ENCODE assay signal across 28 cellular contexts in the genomic region with DNA sequence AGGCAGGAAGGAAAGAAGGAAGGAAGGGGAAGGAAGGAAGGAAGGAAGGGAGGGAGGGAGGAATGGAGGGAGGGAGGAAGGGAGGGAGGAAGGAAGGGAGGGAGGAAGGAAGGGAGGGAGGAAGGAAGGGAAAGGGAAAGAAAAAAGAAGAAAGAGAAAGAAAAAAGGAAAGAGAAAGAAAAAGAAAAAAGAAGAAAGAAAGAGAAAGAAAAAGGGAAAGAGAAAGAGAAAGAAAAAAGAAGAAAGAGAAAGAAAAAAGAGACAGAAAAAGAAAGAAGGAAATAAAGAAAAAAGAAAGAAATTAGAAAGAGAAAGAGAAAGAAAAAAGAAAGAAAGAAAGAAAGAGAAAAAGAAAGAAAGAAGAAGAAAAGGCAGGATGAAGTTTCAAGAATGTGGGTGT.
"Had no signal": no experiment of that assay in that cellular context is flagged by ENCODE, and none has a peak within 500 bp of the region (broad histone marks: within the 10 kb centered on the region; RNA-seq: fewer than 3 reads in every experiment).

No MANE protein-coding gene starts in this region.

- H3K27ac ChIP-seq: colonic mucosa, coronary artery, dorsolateral prefrontal cortex, epithelial cell of prostate, esophagus muscularis mucosa, esophagus squamous epithelium, foreskin keratinocyte, gastrocnemius medialis, gastroesophageal sphincter, heart left ventricle, heart right ventricle had no signal

- H3K27ac Mint-ChIP-seq: dendritic cell treated with granulocyte-macrophage colony-stimulating factor and Interleukin-4, amounts not matched to agents 40 ng/mL and 50 ng/mL, for 4 days; effector memory CD8-positive, alpha-beta T cell; endodermal cell had no signal

- H3K4me3 ChIP-seq: colonic mucosa, coronary artery, dorsolateral prefrontal cortex, esophagus muscularis mucosa, esophagus squamous epithelium, gastrocnemius medialis, gastroesophageal sphincter, heart left ventricle, heart right ventricle had no signal

- H3K4me1 ChIP-seq: colonic mucosa, esophagus muscularis mucosa, esophagus squamous epithelium, foreskin keratinocyte, gastrocnemius medialis, gastroesophageal sphincter, heart left ventricle, heart right ventricle had no signal

- FAIRE-seq: colon, endometrium, frontal cortex had no signal

- H3K9me3 Mint-ChIP-seq: dendritic cell treated with granulocyte-macrophage colony-stimulating factor and Interleukin-4, amounts not matched to agents 40 ng/mL and 50 ng/mL, for 4 days; effector memory CD8-positive, alpha-beta T cell had no signal

- H3K4me3 Mint-ChIP-seq: dendritic cell treated with granulocyte-macrophage colony-stimulating factor and Interleukin-4, amounts not matched to agents 40 ng/mL and 50 ng/mL, for 4 days; effector memory CD8-positive, alpha-beta T cell; endodermal cell had no signal

- H3K27me3 ChIP-seq: colonic mucosa, esophagus muscularis mucosa, esophagus squamous epithelium, foreskin keratinocyte, gastrocnemius medialis, gastroesophageal sphincter had no signal

- ATAC-seq: effector memory CD8-positive, alpha-beta T cell; esophagus mucosa; foreskin keratinocyte; gastrocnemius medialis; gastroesophageal sphincter; heart left ventricle; heart right ventricle had no signal

- H3K4me1 Mint-ChIP-seq: endodermal cell had no signal

- H3K36me3 ChIP-seq: colonic mucosa, esophagus muscularis mucosa, esophagus squamous epithelium, gastrocnemius medialis, gastroesophageal sphincter, heart left ventricle, heart right ventricle had no signal

- DNase-seq: colonic mucosa; cortex of kidney; dermis blood vessel endothelial cell; dorsolateral prefrontal cortex; effector CD4-positive, alpha-beta T cell; effector CD8-positive, alpha-beta T cell; effector memory CD4-positive, alpha-beta T cell; effector memory CD8-positive, alpha-beta T cell; endodermal cell; erythroblast; esophagus squamous epithelium; foreskin fibroblast; foreskin keratinocyte; foreskin melanocyte; gastrocnemius medialis; glutamatergic neuron; head of caudate nucleus; heart left ventricle; heart right ventricle had no signal

- H3K9me3 ChIP-seq: colonic mucosa, esophagus muscularis mucosa, esophagus squamous epithelium, gastrocnemius medialis, gastroesophageal sphincter, heart left ventricle, heart right ventricle had no signal
